Comparison of ENCODE assay signal across 16 cellular contexts in genomic region chr3:14885307-14885706, GRCh38.
DNase-seq lines count a peak whose midpoint lies in the region; ATAC-seq and TF ChIP-seq lines count a peak whose summit lies in the region.
"Had no signal": no experiment of that assay in that cellular context is flagged by ENCODE, and none has a peak within 500 bp of the region (broad histone marks: within the 10 kb centered on the region; RNA-seq: fewer than 3 reads in every experiment).

No MANE protein-coding gene starts in this region.

- CTCF ChIA-PET in PC-9 (lab: Charles Lee): interaction anchor here (0.6 kb wide), 1 partner anchor 195 kb away, joined by 4 read pairs; no protein-coding TSS in a partner anchor

- DNase-seq in stimulated activated CD4-positive, alpha-beta T cell treated with anti-CD3 and anti-CD28 coated beads, Interleukin-15, amount 100 ng/mL, for 24 hours: peak; percentile 23
- DNase-seq in stimulated activated CD4-positive, alpha-beta T cell treated with anti-CD3 and anti-CD28 coated beads, Interleukin-2, amount 100 ng/mL, for 48 hours: no peak
- peak; percentile 52 to 89 for DNase-seq in PC-9
- peak; percentile 12 for DNase-seq in activated T-helper 2 cell treated with anti-CD3 and anti-CD28 coated beads, Interferon-gamma antibody, Interleukin-2, Interleukin-4, amounts not matched to agents 10 μg/mL and 5 μg/mL and 100 μg/mL, durations not matched to agents 14 hours and 24 hours and 36 hours (ENCODE audit: low spot score)
- no peak for DNase-seq in stimulated activated naive CD4-positive, alpha-beta T cell treated with Interleukin-2 at 50 U/mL for 16 hours (lab: John Stamatoyannopoulos, UW)
- no peak for DNase-seq in NCI-H510A treated with DMSO at 0.1 percent for 48 hours (lab: John Stamatoyannopoulos, UW)
- DNase-seq: activated T-cell treated with anti-CD3 and anti-CD28 coated beads for 4 hours, left colon, MG63, NCI-H187, Right ventricle myocardium superior, testis had no signal

- peaks cover 18% of the 10 kb centered on the region for H3K27me3 Mint-ChIP-seq in activated T-helper 2 cell treated with anti-CD3 and anti-CD28 coated beads, Interferon-gamma antibody, Interleukin-2, Interleukin-4, amounts not matched to agents 10 μg/mL and 5 μg/mL and 100 μg/mL, durations not matched to agents 14 hours and 24 hours and 36 hours (ENCODE audit: low read depth)

- H3K4me1 Mint-ChIP-seq in activated T-helper 2 cell treated with anti-CD3 and anti-CD28 coated beads, Interferon-gamma antibody, Interleukin-2, Interleukin-4, amounts not matched to agents 10 μg/mL and 5 μg/mL and 100 μg/mL, durations not matched to agents 14 hours and 24 hours and 36 hours (ENCODE audit: low read depth): peaks cover 44% of the 10 kb centered on the region

- POLR2A ChIA-PET in PC-9 (lab: Charles Lee; ENCODE audit: unreplicated experiment): no interaction called here

- no peak for ATAC-seq in HG03280 (IDR thresholded peaks at IDR 0.05; ENCODE audit: unreplicated experiment)
- ATAC-seq: left colon, WTC11 had no signal

- H3K4me3 ChIP-seq in PC-9 (peak overlapping the region; percentile 10; the same call in 1 of the 2 replicates), thymus (ENCODE audit: low read length) (no peak overlapping the region)
- H3K4me3 ChIP-seq: MG63, testis had no signal

- 17% methylated on average over 13 of the region's 13 CpGs for WGBS in thymus

- H3K9me3 ChIP-seq in PC-9 (ENCODE audit: insufficient read depth, low read depth) (no peaks in the 10 kb centered on the region), thymus (ENCODE audit: control insufficient read depth) (no peaks in the 10 kb centered on the region)
- H3K9me3 ChIP-seq: MG63, testis had no signal

- H3K79me2 ChIP-seq in PC-9 (ENCODE audit: low read depth): no peaks in the 10 kb centered on the region

- H3K36me3 ChIP-seq in PC-9 (ENCODE audit: low read depth): no peaks in the 10 kb centered on the region
- H3K36me3 ChIP-seq in thymus (ENCODE audit: control insufficient read depth, insufficient read depth): no peaks in the 10 kb centered on the region
- H3K36me3 ChIP-seq: MG63 had no signal

- no peaks in the 10 kb centered on the region for H3K36me3 Mint-ChIP-seq in activated T-helper 2 cell treated with anti-CD3 and anti-CD28 coated beads, Interferon-gamma antibody, Interleukin-2, Interleukin-4, amounts not matched to agents 10 μg/mL and 5 μg/mL and 100 μg/mL, durations not matched to agents 14 hours and 24 hours and 36 hours (ENCODE audit: low read depth)
- H3K36me3 Mint-ChIP-seq: mesothelial cell of epicardium, WTC11 had no signal

- H2AFZ ChIP-seq in PC-9: no peak overlapping the region

- peak overlapping the region; percentile 74 for H3K4me2 ChIP-seq in PC-9

- H3K4me1 ChIP-seq in PC-9 (replicated peaks; ENCODE audit: insufficient read depth): peaks cover 31% of the 10 kb centered on the region
- peaks cover 48% of the 10 kb centered on the region for H3K4me1 ChIP-seq in thymus (ENCODE audit: control insufficient read depth, insufficient read depth, low read length)
- H3K4me1 ChIP-seq: testis had no signal

- intact Hi-C loops in PC-9 (cut with micrococcal nuclease; ENCODE audit: unreplicated experiment): no loop called here
- intact Hi-C loops in activated T-helper 2 cell treated with anti-CD3 and anti-CD28 coated beads, Interferon-gamma antibody, Interleukin-2, Interleukin-4, amounts not matched to agents 10 μg/mL and 5 μg/mL and 100 μg/mL, durations not matched to agents 14 hours and 24 hours and 36 hours (cut with micrococcal nuclease): no loop called here

- peaks cover 14% of the 10 kb centered on the region for H3K27me3 ChIP-seq in PC-9 (ENCODE audit: insufficient read depth, low read depth)
- H3K27me3 ChIP-seq in thymus (ENCODE audit: control insufficient read depth, insufficient read depth): no peaks in the 10 kb centered on the region
- H3K27me3 ChIP-seq: MG63, testis had no signal

- no peak for TF ChIP-seq CTCF in PC-9 (conservative IDR thresholded peaks at IDR 0.05)

- no peaks in the 10 kb centered on the region for H4K20me1 ChIP-seq in PC-9 (ENCODE audit: insufficient read depth)

- no peaks in the 10 kb centered on the region for H3K9me2 ChIP-seq in PC-9 (ENCODE audit: insufficient read depth)

- no TSS peak for BruUV-seq in PC-9 (replicated peaks; lab: Mats Ljungman, UMichigan)

- peaks cover 15% of the 10 kb centered on the region; the same call in 1 of the 2 replicates for H3F3A ChIP-seq in PC-9 (ENCODE audit: insufficient read depth, low read depth)

- no peaks in the 10 kb centered on the region for H3K9me3 Mint-ChIP-seq in activated T-helper 2 cell treated with anti-CD3 and anti-CD28 coated beads, Interferon-gamma antibody, Interleukin-2, Interleukin-4, amounts not matched to agents 10 μg/mL and 5 μg/mL and 100 μg/mL, durations not matched to agents 14 hours and 24 hours and 36 hours
- H3K9me3 Mint-ChIP-seq: mesothelial cell of epicardium, WTC11 had no signal

- H3K27ac ChIP-seq in PC-9: 0 out of 2 replicates have a peak overlapping the region, but pooled peaks have one; percentile 27
- peak overlapping the region; percentile 20 for H3K27ac ChIP-seq in thymus (ENCODE audit: low read depth)
- H3K27ac ChIP-seq: testis had no signal

- no peak overlapping the region for H3K4me3 Mint-ChIP-seq in activated T-helper 2 cell treated with anti-CD3 and anti-CD28 coated beads, Interferon-gamma antibody, Interleukin-2, Interleukin-4, amounts not matched to agents 10 μg/mL and 5 μg/mL and 100 μg/mL, durations not matched to agents 14 hours and 24 hours and 36 hours (ENCODE audit: low read depth)
- H3K4me3 Mint-ChIP-seq: mesothelial cell of epicardium, WTC11 had no signal

- H3K27ac Mint-ChIP-seq in activated T-helper 2 cell treated with anti-CD3 and anti-CD28 coated beads, Interferon-gamma antibody, Interleukin-2, Interleukin-4, amounts not matched to agents 10 μg/mL and 5 μg/mL and 100 μg/mL, durations not matched to agents 14 hours and 24 hours and 36 hours: no peak overlapping the region
- H3K27ac Mint-ChIP-seq: mesothelial cell of epicardium, WTC11 had no signal

Comparison
In these comparisons a context has a peak if more than half of its experiments do, and no peak if none do; other contexts are left out.
1. DNase-seq: peak in stimulated activated CD4-positive, alpha-beta T cell treated with anti-CD3 and anti-CD28 coated beads, Interleukin-15, amount 100 ng/mL, for 24 hours (single experiment), PC-9 (2 of 2) and activated T-helper 2 cell treated with anti-CD3 and anti-CD28 coated beads, Interferon-gamma antibody, Interleukin-2, Interleukin-4, amounts not matched to agents 10 μg/mL and 5 μg/mL and 100 μg/mL, durations not matched to agents 14 hours and 24 hours and 36 hours (single experiment); none in stimulated activated CD4-positive, alpha-beta T cell treated with anti-CD3 and anti-CD28 coated beads, Interleukin-2, amount 100 ng/mL, for 48 hours (0 of 2), stimulated activated naive CD4-positive, alpha-beta T cell treated with Interleukin-2 at 50 U/mL for 16 hours (single experiment) and NCI-H510A treated with DMSO at 0.1 percent for 48 hours (single experiment).